In the genomic region with DNA sequence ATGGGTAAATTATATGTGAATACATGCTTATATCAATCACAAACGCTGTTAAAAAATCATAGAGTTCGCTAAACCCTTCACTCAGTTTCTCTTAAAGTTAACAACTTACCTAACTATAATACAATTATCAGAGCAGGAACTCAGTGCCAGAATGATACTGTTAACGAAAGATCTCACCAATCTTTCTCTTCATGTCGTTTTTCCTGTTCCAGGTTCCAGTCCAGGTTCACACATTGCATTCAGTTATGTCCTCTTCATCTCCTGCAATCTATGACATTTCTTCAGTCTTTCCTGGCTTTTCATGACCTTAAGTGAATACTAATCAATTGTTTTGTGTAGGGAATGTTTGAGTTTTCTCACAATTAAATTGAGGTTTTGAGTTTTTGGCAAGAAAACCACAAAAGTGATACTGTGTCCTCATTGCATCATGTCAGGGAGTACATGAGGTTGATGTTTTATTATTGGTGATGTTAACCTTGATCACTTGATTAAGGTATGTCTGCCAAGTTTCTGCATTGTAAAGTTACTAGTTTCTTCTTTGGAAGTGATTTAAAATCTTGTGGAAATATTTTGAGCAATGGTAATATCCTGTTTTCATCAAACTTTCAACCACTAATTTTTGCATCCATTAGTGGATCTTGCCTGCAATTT, we compare ENCODE assay signal across 27 cellular contexts.
"Had no signal": no experiment of that assay in that cellular context is flagged by ENCODE, and none has a peak within 500 bp of the region (broad histone marks: within the 10 kb centered on the region; RNA-seq: fewer than 3 reads in every experiment).

No MANE protein-coding gene starts in this region.

- H3K9me3 ChIP-seq: lower lobe of right lung, neutrophil, pancreas, prostate gland, sigmoid colon, spleen, suprapubic skin, thoracic aorta, tibial artery, upper lobe of right lung had no signal

- FAIRE-seq: pancreas, small intestine, urothelium cell line had no signal

- H3K4me3 ChIP-seq: heart right ventricle, hepatocyte, lower lobe of right lung, neural progenitor cell, pancreas, prostate gland, sigmoid colon, spleen, suprapubic skin, thoracic aorta, tibial artery, upper lobe of right lung had no signal

- H3K4me1 ChIP-seq: lower lobe of right lung, neural progenitor cell, pancreas, prostate gland, sigmoid colon, spleen, suprapubic skin, upper lobe of right lung had no signal

- H3K27me3 ChIP-seq: heart right ventricle, hepatocyte, neural progenitor cell, pancreas, sigmoid colon, spleen, suprapubic skin, tibial artery, upper lobe of right lung had no signal

- DNase-seq: heart right ventricle; islet precursor cell; left ventricle myocardium superior; lower lobe of right lung; mesendoderm; naive B cell; natural killer cell; nephron progenitor cell; pancreas; posterior cingulate gyrus; retina; right cardiac atrium; sigmoid colon; small intestine; spleen; stimulated activated CD4-positive, alpha-beta T cell treated with anti-CD3 and anti-CD28 coated beads, Interleukin-4, amount 100 ng/mL, for 24 hours; stimulated activated naive CD4-positive, alpha-beta T cell; tibial artery; trophoblast cell; upper lobe of right lung had no signal

- H3K36me3 ChIP-seq: heart right ventricle, lower lobe of right lung, neutrophil, pancreas, prostate gland, sigmoid colon, spleen, suprapubic skin, thoracic aorta, tibial artery, upper lobe of right lung had no signal

- H3K27ac ChIP-seq: heart right ventricle, hepatocyte, lower lobe of right lung, neural progenitor cell, neutrophil, pancreas, prostate gland, sigmoid colon, spleen, suprapubic skin, thoracic aorta, tibial artery, upper lobe of right lung had no signal
